35 cellular contexts compared by ENCODE assay signal in the genomic region with DNA sequence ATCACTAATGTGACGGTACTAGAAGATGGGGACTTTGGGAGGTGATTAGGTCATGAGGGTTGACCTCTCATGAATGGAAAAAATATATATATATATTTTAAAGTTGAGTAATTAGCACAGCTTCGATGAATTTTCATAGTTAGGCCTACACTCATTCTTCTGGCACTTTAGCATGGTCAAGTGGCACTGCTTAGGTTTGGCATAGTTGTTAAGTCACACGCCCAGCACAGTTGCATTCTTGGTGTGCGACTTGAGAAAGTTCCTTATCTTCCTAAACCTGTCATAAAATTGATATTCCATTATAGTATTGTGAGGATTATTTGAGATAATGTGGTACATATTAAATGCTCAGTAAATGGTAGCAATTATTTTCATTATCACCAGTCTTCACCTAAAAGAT.
"Had no signal": no experiment of that assay in that cellular context is flagged by ENCODE, and none has a peak within 500 bp of the region (broad histone marks: within the 10 kb centered on the region; RNA-seq: fewer than 3 reads in every experiment).

No MANE protein-coding gene starts in this region.

- H3K4me2 ChIP-seq: KMS-11 had no signal

- H3K9me3 ChIP-seq: MG63 had no signal

- H3K9ac ChIP-seq: KMS-11 had no signal

- H3K4me3 ChIP-seq: MG63 had no signal

- H3K27ac ChIP-seq: KMS-11 had no signal

- H3K27me3 ChIP-seq: MG63 had no signal

- DNase-seq: Karpas-422, Kasumi-1, KG1, MG63, MM.1S, MV-4-11, NCI-H1048, NCI-H1092, NCI-H1092 treated with DMSO at 0.1 percent for 48 hours, NCI-H1105, NCI-H1105 treated with DMSO at 0.1 percent for 48 hours, NCI-H1417, NCI-H1417 treated with DMSO at 0.1 percent for 48 hours, NCI-H1436, NCI-H1436 treated with DMSO at 0.1 percent for 48 hours, NCI-H146, NCI-H1694, NCI-H1694 treated with DMSO at 0.1 percent for 48 hours, NCI-H187, NCI-H187 treated with DMSO at 0.1 percent for 48 hours, NCI-H1930, NCI-H2029, NCI-H2029 treated with DMSO at 0.1 percent for 48 hours, NCI-H2081, NCI-H2081 treated with DMSO at 0.1 percent for 48 hours, NCI-H2107, NCI-H2171, NCI-H2171 treated with DMSO at 0.1 percent for 48 hours, NCI-H2227 treated with DMSO at 0.1 percent for 48 hours, NCI-H226, NCI-H345, NCI-H446, NCI-H446 treated with DMSO at 0.1 percent for 48 hours, NCI-H510A had no signal
